21 cellular contexts compared by ENCODE assay signal in genomic region chr4:39710098-39710896, GRCh38. TPM values are rescaled to one million over a fixed set of nuclear protein-coding genes. Genes with fewer than 3 reads are reported as not detected.
DNase-seq lines count a peak whose midpoint lies in the region; ATAC-seq, FAIRE-seq and TF ChIP-seq lines count a peak whose summit lies in the region.
"Had no signal": no experiment of that assay in that cellular context is flagged by ENCODE, and none has a peak within 500 bp of the region (broad histone marks: within the 10 kb centered on the region; RNA-seq: fewer than 3 reads in every experiment).

No MANE protein-coding gene starts in this region.

- peaks cover 28% of the 10 kb centered on the region for H3K36me3 Mint-ChIP-seq in effector memory CD8-positive, alpha-beta T cell (ENCODE audit: insufficient read depth)

- H3K4me1 Mint-ChIP-seq in effector memory CD8-positive, alpha-beta T cell (ENCODE audit: low read depth in 2 of 2), result peaks cover 25 to 49% of the 10 kb centered on the region in 2 donors

- H3K4me2 ChIP-seq in BLaER1 treated with 17β-estradiol and CSF1 and Interleukin-3, amounts not matched to agents 10 nM and 100 nM, result peak overlapping the region in 7 of 11 experiments; percentile 1 to 42 (median 25); a peak in 9 of 22 replicates
- H3K4me2 ChIP-seq in osteoblast (ENCODE audit: insufficient read depth, low read length), result no peak overlapping the region
- H3K4me2 ChIP-seq: hepatocyte had no signal

- peaks cover 33 to 96% (median 58%) of the 10 kb centered on the region in 10 experiments for H3K4me1 ChIP-seq in BLaER1 treated with 17β-estradiol and CSF1 and Interleukin-3, amounts not matched to agents 10 nM and 100 nM
- peaks cover 25% of the 10 kb centered on the region for H3K4me1 ChIP-seq in osteoblast (ENCODE audit: insufficient read depth, low read length)

- H3K27me3 Mint-ChIP-seq in effector memory CD8-positive, alpha-beta T cell, result no peaks in the 10 kb centered on the region
- H3K27me3 Mint-ChIP-seq: activated T-cell treated with anti-CD3 and anti-CD28 coated beads, Interleukin-2, amount 50 U/mL, for 24 hours had no signal

- peak overlapping the region in 5 of 11 experiments; percentile 2 to 40 (median 16); a peak in 5 of 22 replicates for H3K27ac ChIP-seq in BLaER1 treated with 17β-estradiol and CSF1 and Interleukin-3, amounts not matched to agents 10 nM and 100 nM
- no peak overlapping the region for H3K27ac ChIP-seq in osteoblast (ENCODE audit: low read depth, low read length)
- H3K27ac ChIP-seq: adrenal gland, hepatocyte, neutrophil, SJSA1, tibial nerve had no signal

- TF ChIP-seq CTCF in osteoblast (IDR thresholded peaks at IDR 0.05; ENCODE audit: extremely low read depth, low read depth, low read length), result no peak

- H3K79me2 ChIP-seq in osteoblast (ENCODE audit: insufficient read depth, low read length), result peaks cover 91% of the 10 kb centered on the region

- no peak for TF ChIP-seq POLR2A in GM12892 (IDR thresholded peaks at IDR 0.05; ENCODE audit: low read depth, low read length)

- H4K20me1 ChIP-seq in BLaER1 treated with 17β-estradiol and CSF1 and Interleukin-3, amounts not matched to agents 10 nM and 100 nM, result peaks cover 87 to 100% (median 97%) of the 10 kb centered on the region in 11 experiments
- peaks cover 55% of the 10 kb centered on the region for H4K20me1 ChIP-seq in osteoblast (ENCODE audit: insufficient read depth, low read length)

- H3K4me3 Mint-ChIP-seq in effector memory CD8-positive, alpha-beta T cell, result no peak overlapping the region
- H3K4me3 Mint-ChIP-seq: activated T-cell treated with anti-CD3 and anti-CD28 coated beads, Interleukin-2, amount 50 U/mL, for 24 hours had no signal

- H2AFZ ChIP-seq in osteoblast (ENCODE audit: low read length), result no peak overlapping the region
- H2AFZ ChIP-seq: hepatocyte had no signal

- H3K36me3 ChIP-seq in BLaER1 treated with 17β-estradiol and CSF1 and Interleukin-3, amounts not matched to agents 10 nM and 100 nM, result peaks cover 4 to 54% (median 38%) of the 10 kb centered on the region in 11 experiments
- peaks cover 3% of the 10 kb centered on the region for H3K36me3 ChIP-seq in osteoblast (ENCODE audit: insufficient read depth, low read length)
- H3K36me3 ChIP-seq: adrenal gland, neutrophil, SJSA1, tibial nerve had no signal

- peak; percentile 61 for ATAC-seq in HG02938 (IDR thresholded peaks at IDR 0.05; ENCODE audit: unreplicated experiment)
- ATAC-seq in effector memory CD8-positive, alpha-beta T cell (replicated peaks), result no peak
- ATAC-seq in HG02763 (IDR thresholded peaks at IDR 0.05; ENCODE audit: unreplicated experiment), result no peak

- peak overlapping the region; percentile 35 to 47 for H3K27ac Mint-ChIP-seq in effector memory CD8-positive, alpha-beta T cell
- H3K27ac Mint-ChIP-seq: activated T-cell treated with anti-CD3 and anti-CD28 coated beads, Interleukin-2, amount 50 U/mL, for 24 hours had no signal

- H3K4me3 ChIP-seq in BLaER1 treated with 17β-estradiol and CSF1 and Interleukin-3, amounts not matched to agents 10 nM and 100 nM, result no peak overlapping the region
- H3K4me3 ChIP-seq in osteoblast (ENCODE audit: insufficient read depth, low read length), result no peak overlapping the region
- H3K4me3 ChIP-seq: adrenal gland, hepatocyte, MG63, SJSA1, tibial nerve had no signal

- FAIRE-seq in GM12892 (lab: Jason Lieb, UNC), result peak; percentile 65
- FAIRE-seq: HTR-8/SVneo had no signal

- H3K9me3 ChIP-seq in BLaER1 treated with 17β-estradiol and CSF1 and Interleukin-3, amounts not matched to agents 10 nM and 100 nM (replicated peaks in 1 of 11), result peaks cover 0 to 7% (median 0%) of the 10 kb centered on the region in 11 experiments; a peak in 2 of 22 replicates
- no peaks in the 10 kb centered on the region for H3K9me3 ChIP-seq in osteoblast (ENCODE audit: low read depth, low read length)
- H3K9me3 ChIP-seq: adrenal gland, MG63, neutrophil, SJSA1, tibial nerve had no signal

- no peaks in the 10 kb centered on the region for H3K9me3 Mint-ChIP-seq in effector memory CD8-positive, alpha-beta T cell
- H3K9me3 Mint-ChIP-seq: activated T-cell treated with anti-CD3 and anti-CD28 coated beads, Interleukin-2, amount 50 U/mL, for 24 hours had no signal

- peak overlapping the region in 1 of 11 experiments; percentile 23; a peak in 1 of 22 replicates for H3K9ac ChIP-seq in BLaER1 treated with 17β-estradiol and CSF1 and Interleukin-3, amounts not matched to agents 10 nM and 100 nM

- DNase-seq in GM12892 (ENCODE audit: insufficient read length) (no peak), osteoblast (ENCODE audit: insufficient read length, low spot score, missing footprints) (no peak), DMS 273 treated with DMSO at 0.1 percent for 48 hours (lab: John Stamatoyannopoulos, UW) (no peak), DMS79 treated with DMSO at 0.1 percent for 48 hours (lab: John Stamatoyannopoulos, UW) (no peak)
- DNase-seq in effector memory CD8-positive, alpha-beta T cell, result no peak
- DNase-seq: activated CD4-positive, alpha-beta T cell treated with anti-CD3 and anti-CD28 coated beads for 48 hours; activated T-cell treated with anti-CD3 and anti-CD28 coated beads, Interleukin-2, amount 50 U/mL, for 24 hours; effector memory CD4-positive, alpha-beta T cell; MG63; NCI-H1694 treated with DMSO at 0.1 percent for 48 hours; NCI-H524; stimulated activated CD4-positive, alpha-beta T cell treated with anti-CD3 and anti-CD28 coated beads, Interleukin-4, amount 100 ng/mL, for 4 hours had no signal

- no peaks in the 10 kb centered on the region for H3K27me3 ChIP-seq in BLaER1 treated with 17β-estradiol and CSF1 and Interleukin-3, amounts not matched to agents 10 nM and 100 nM
- no peaks in the 10 kb centered on the region for H3K27me3 ChIP-seq in osteoblast (ENCODE audit: insufficient read depth, low read length)
- H3K27me3 ChIP-seq: adrenal gland, hepatocyte, MG63, neutrophil, SJSA1, tibial nerve had no signal

RNA-seq across cellular contexts. Expression of gene UBE2K, which starts 12.4 kb away (rescaled TPM):
- polyA plus RNA-seq in GM12892 (2012; ENCODE audit: missing spikeins), result 56.5 TPM
- 19.2 and 19.4 TPM in 2 replicates for total RNA-seq in osteoblast
